Comparison of ENCODE assay signal across 11 cellular contexts in genomic region chr1:31843506-31843905, GRCh38.
DNase-seq lines count a peak whose midpoint lies in the region; TF ChIP-seq lines count a peak whose summit lies in the region.
"Had no signal": no experiment of that assay in that cellular context is flagged by ENCODE, and none has a peak within 500 bp of the region (broad histone marks: within the 10 kb centered on the region; RNA-seq: fewer than 3 reads in every experiment).

No MANE protein-coding gene starts in this region.

- peaks cover 4% of the 10 kb centered on the region for H3K36me3 Mint-ChIP-seq in activated naive CD4-positive, alpha-beta T cell treated with anti-CD3 and anti-CD28 coated beads, Interleukin-2, amount 10 ng/mL, durations not matched to agents 7 days and 5 days

- H3K27me3 Mint-ChIP-seq in activated naive CD4-positive, alpha-beta T cell treated with anti-CD3 and anti-CD28 coated beads, Interleukin-2, amount 10 ng/mL, durations not matched to agents 7 days and 5 days = peaks cover 13% of the 10 kb centered on the region

- no peak overlapping the region for H3K4me3 ChIP-seq in AG10803 (ENCODE audit: low read length)
- H3K4me3 ChIP-seq: ovary had no signal

- CTCF ChIA-PET in activated naive CD4-positive, alpha-beta T cell treated with anti-CD3 and anti-CD28 coated beads, Interleukin-2, amount 10 ng/mL, durations not matched to agents 7 days and 5 days (lab: Charles Lee) = no interaction called here

- H3K27ac Mint-ChIP-seq in activated naive CD4-positive, alpha-beta T cell treated with anti-CD3 and anti-CD28 coated beads, Interleukin-2, amount 10 ng/mL, durations not matched to agents 7 days and 5 days = no peak overlapping the region

- H3K4me1 Mint-ChIP-seq in activated naive CD4-positive, alpha-beta T cell treated with anti-CD3 and anti-CD28 coated beads, Interleukin-2, amount 10 ng/mL, durations not matched to agents 7 days and 5 days = peaks cover 49% of the 10 kb centered on the region

- DNase-seq in AG10803 (ENCODE audit: low read depth) (peak; percentile 99), HS-27A (ENCODE audit: low read depth) (peak; percentile 47), astrocyte of the hippocampus (ENCODE audit: low read depth, low spot score) (peak; percentile 33), midbrain (lab: John Stamatoyannopoulos, UW) (peak; percentile 77), GM19238 (ENCODE audit: insufficient read length, low spot score) (no peak)
- no peak for DNase-seq in stimulated activated CD8-positive, alpha-beta memory T cell treated with anti-CD3 and anti-CD28 coated beads, Interleukin-4, amount 100 ng/mL, for 48 hours
- no peak for DNase-seq in activated naive CD4-positive, alpha-beta T cell treated with anti-CD3 and anti-CD28 coated beads, Interleukin-2, amount 10 ng/mL, durations not matched to agents 7 days and 5 days
- DNase-seq in activated CD4-positive, alpha-beta T cell treated with anti-CD3 and anti-CD28 coated beads for 4 hours = no peak
- DNase-seq: activated effector memory CD4-positive, alpha-beta T cell treated with anti-CD3 and anti-CD28 coated beads, Interleukin-2, amount 50 U/mL, for 16 hours; H7; ovary had no signal

- TF ChIP-seq CTCF in AG10803 (conservative IDR thresholded peaks at IDR 0.05; ENCODE audit: low read length) = peak; percentile 5; the same call in 1 of the 2 replicates

- no peaks in the 10 kb centered on the region for H3K9me3 Mint-ChIP-seq in activated naive CD4-positive, alpha-beta T cell treated with anti-CD3 and anti-CD28 coated beads, Interleukin-2, amount 10 ng/mL, durations not matched to agents 7 days and 5 days

- H3K4me3 Mint-ChIP-seq in activated naive CD4-positive, alpha-beta T cell treated with anti-CD3 and anti-CD28 coated beads, Interleukin-2, amount 10 ng/mL, durations not matched to agents 7 days and 5 days = no peak overlapping the region

Comparison
In these comparisons a context has a peak if more than half of its experiments do, and no peak if none do; other contexts are left out.
1. DNase-seq: peak in AG10803 (single experiment), HS-27A (single experiment), astrocyte of the hippocampus (single experiment) and midbrain (single experiment); none in stimulated activated CD8-positive, alpha-beta memory T cell treated with anti-CD3 and anti-CD28 coated beads, Interleukin-4, amount 100 ng/mL, for 48 hours (single experiment), GM19238 (single experiment), activated naive CD4-positive, alpha-beta T cell treated with anti-CD3 and anti-CD28 coated beads, Interleukin-2, amount 10 ng/mL, durations not matched to agents 7 days and 5 days (single experiment) and activated CD4-positive, alpha-beta T cell treated with anti-CD3 and anti-CD28 coated beads for 4 hours (0 of 2).